ENCODE assay signal across 8 cellular contexts in the genomic region with DNA sequence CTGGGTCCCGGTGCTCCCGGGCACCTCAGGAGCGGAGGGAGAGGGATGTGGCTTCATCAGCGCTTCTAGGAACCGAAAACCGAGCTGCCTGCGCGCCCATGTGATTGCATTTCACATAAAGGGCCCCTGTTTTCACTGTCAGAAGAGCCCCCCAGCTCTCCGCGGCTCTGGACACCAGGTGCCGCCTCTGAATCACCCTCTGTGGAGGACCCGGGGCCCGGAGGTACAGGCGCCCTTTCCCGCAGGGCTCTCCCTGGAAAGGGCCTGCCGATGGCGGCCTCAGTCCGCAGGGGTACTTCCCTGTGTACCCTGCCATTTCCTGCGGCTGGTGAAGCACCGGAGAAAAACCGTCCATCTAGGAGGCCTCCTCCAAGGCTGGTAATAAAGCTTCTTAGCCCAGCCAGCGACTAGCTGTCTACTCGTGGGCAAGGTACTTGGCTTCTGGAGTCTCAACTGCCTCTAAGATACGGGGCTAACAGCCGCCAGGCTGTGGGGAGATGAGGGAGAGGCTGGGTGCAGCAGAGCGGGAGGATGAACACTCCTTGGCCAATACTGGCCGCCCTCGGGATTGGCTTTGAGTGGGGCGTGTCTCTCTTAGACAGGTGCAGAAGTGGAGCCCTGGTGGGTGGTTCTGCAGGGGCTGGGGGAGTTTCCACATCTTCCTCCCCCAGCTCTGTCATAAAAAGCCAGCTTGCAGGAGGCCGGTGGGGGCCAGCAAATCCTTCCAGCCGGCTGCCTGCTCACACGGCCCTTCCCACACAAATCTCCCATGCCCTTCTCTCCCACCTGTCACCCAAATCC. TPM values are rescaled to one million over a fixed set of nuclear protein-coding genes. Genes with fewer than 3 reads are reported as not detected.
DNase-seq lines count a peak whose midpoint lies in the region; ATAC-seq and TF ChIP-seq lines count a peak whose summit lies in the region.

No MANE protein-coding gene starts in this region.

- peak; percentile 78 for TF ChIP-seq POLR2A in GM18505 (IDR thresholded peaks at IDR 0.05; ENCODE audit: borderline replicate concordance, extremely low read depth, insufficient read depth, insufficient read length)
- TF ChIP-seq POLR2A in lower leg skin (IDR thresholded peaks at IDR 0.05), result no peak

- CTCF ChIA-PET in activated naive CD4-positive, alpha-beta T cell treated with anti-CD3 and anti-CD28 coated beads, Interleukin-2, amount 10 ng/mL, durations not matched to agents 7 days and 5 days (lab: Charles Lee), result interaction anchor here (0.7 to 4.3 kb wide), 12 partner anchors 11 to 118 kb away, joined by 3 to 33 read pairs (median 5); partner anchors contain the start of gene ACTR5

- DNase-seq in NCI-H2227 treated with DMSO at 0.1 percent for 48 hours (lab: John Stamatoyannopoulos, UW) (peak; percentile 44), lower leg skin (ENCODE audit: low spot score in 2 of 2) (peak in 1 of 2 donors; percentile 58), HuH-7.5 (ENCODE audit: low spot score) (no peak), NCI-H446 treated with DMSO at 0.1 percent for 48 hours (lab: John Stamatoyannopoulos, UW) (no peak)
- peak; percentile 42 for DNase-seq in activated naive CD4-positive, alpha-beta T cell treated with anti-CD3 and anti-CD28 coated beads, Interleukin-2, amount 10 ng/mL, durations not matched to agents 7 days and 5 days
- peak; percentile 25 for DNase-seq in stimulated activated naive CD4-positive, alpha-beta T cell treated with Interleukin-2 at 50 U/mL for 16 hours (lab: John Stamatoyannopoulos, UW)

- peak overlapping the region; percentile 70 for H3K27ac Mint-ChIP-seq in activated naive CD4-positive, alpha-beta T cell treated with anti-CD3 and anti-CD28 coated beads, Interleukin-2, amount 10 ng/mL, durations not matched to agents 7 days and 5 days

- no peaks in the 10 kb centered on the region for H3K9me3 Mint-ChIP-seq in activated naive CD4-positive, alpha-beta T cell treated with anti-CD3 and anti-CD28 coated beads, Interleukin-2, amount 10 ng/mL, durations not matched to agents 7 days and 5 days

- H3K36me3 Mint-ChIP-seq in activated naive CD4-positive, alpha-beta T cell treated with anti-CD3 and anti-CD28 coated beads, Interleukin-2, amount 10 ng/mL, durations not matched to agents 7 days and 5 days, result peaks cover 53% of the 10 kb centered on the region

- H3K4me3 ChIP-seq in lower leg skin (ENCODE audit: low read depth, poor library complexity, severe bottlenecking), result peak overlapping the region; percentile 32

- H3K4me1 Mint-ChIP-seq in activated naive CD4-positive, alpha-beta T cell treated with anti-CD3 and anti-CD28 coated beads, Interleukin-2, amount 10 ng/mL, durations not matched to agents 7 days and 5 days, result peaks cover 75% of the 10 kb centered on the region

- intact Hi-C loops in lower leg skin (cut with DNase I; ENCODE audit: low total_unique reads), result no loop called here

- peaks cover 4% of the 10 kb centered on the region for H3K27me3 Mint-ChIP-seq in activated naive CD4-positive, alpha-beta T cell treated with anti-CD3 and anti-CD28 coated beads, Interleukin-2, amount 10 ng/mL, durations not matched to agents 7 days and 5 days

- 15 to 30% methylated on average over 15 to 25 of the region's 32 CpGs for WGBS in lower leg skin, 2 donors

- ATAC-seq in GM18505 (IDR thresholded peaks at IDR 0.05; ENCODE audit: unreplicated experiment), result peak; percentile 26
- no peak for ATAC-seq in GM18909 (IDR thresholded peaks at IDR 0.05; ENCODE audit: poor library complexity, unreplicated experiment)

- peak overlapping the region; percentile 78 for H3K4me3 Mint-ChIP-seq in activated naive CD4-positive, alpha-beta T cell treated with anti-CD3 and anti-CD28 coated beads, Interleukin-2, amount 10 ng/mL, durations not matched to agents 7 days and 5 days

- no peak for TF ChIP-seq CTCF in lower leg skin (IDR thresholded peaks at IDR 0.05)

RNA-seq across cellular contexts. Expression of gene PPP1R16B, which starts 1.6 kb away (rescaled TPM):
- 1 to 10 TPM in 3 of 4 donors, under 1 TPM in 1; 0.72 to 3.0 (median 1.4) TPM for total RNA-seq in lower leg skin

RNA-seq across cellular contexts. Expression of gene ACTR5, which starts 58.8 kb away (rescaled TPM):
- 10 to 100 TPM in 3 of 4 donors, 1 to 10 TPM in 1; 7.3 to 11.7 (median 10.8) TPM for total RNA-seq in lower leg skin

Comparison
In these comparisons a context has a peak if more than half of its experiments do, and no peak if none do; other contexts are left out.
1. DNase-seq: peak in NCI-H2227 treated with DMSO at 0.1 percent for 48 hours (single experiment), activated naive CD4-positive, alpha-beta T cell treated with anti-CD3 and anti-CD28 coated beads, Interleukin-2, amount 10 ng/mL, durations not matched to agents 7 days and 5 days (single experiment) and stimulated activated naive CD4-positive, alpha-beta T cell treated with Interleukin-2 at 50 U/mL for 16 hours (single experiment); none in HuH-7.5 (single experiment) and NCI-H446 treated with DMSO at 0.1 percent for 48 hours (single experiment).